20 cellular contexts compared by ENCODE assay signal in genomic region chr15:90735929-90736328, GRCh38.
"Had no signal": no experiment of that assay in that cellular context is flagged by ENCODE, and none has a peak within 500 bp of the region (broad histone marks: within the 10 kb centered on the region; RNA-seq: fewer than 3 reads in every experiment).

No MANE protein-coding gene starts in this region.

- H2AFZ ChIP-seq: parathyroid adenoma had no signal

- H3K27me3 ChIP-seq: foreskin keratinocyte, left lung, neutrophil, tibial artery, uterus had no signal

- DNase-seq: activated CD4-positive, alpha-beta memory T cell treated with anti-CD3 and anti-CD28 coated beads for 36 hours; activated effector memory CD4-positive, alpha-beta T cell treated with Interleukin-2 at 50 U/mL for 16 hours; activated naive CD4-positive, alpha-beta T cell treated with anti-CD3 and anti-CD28 coated beads, Interleukin-2, amount 10 ng/mL, durations not matched to agents 7 days and 5 days; activated naive CD8-positive, alpha-beta T cell treated with anti-CD3 and anti-CD28 coated beads, Interleukin-2, amount 50 U/mL, for 24 hours; activated T-cell treated with anti-CD3 and anti-CD28 coated beads, Interleukin-2, amount 50 U/mL, for 48 hours; cerebellar nuclear complex; foreskin keratinocyte; left lung; right cardiac atrium; stimulated activated CD4-positive, alpha-beta T cell treated with anti-CD3 and anti-CD28 coated beads, Interleukin-12 subunit alpha, Interleukin-12 subunit beta, amount 100 ng/mL, for 4 hours; stimulated activated CD4-positive, alpha-beta T cell treated with anti-CD3 and anti-CD28 coated beads, Interleukin-4, amount 100 ng/mL, for 4 hours; substantia nigra; T-cell; T-helper 9 cell; tibial artery; uterus had no signal

- H3K9ac ChIP-seq: parathyroid adenoma had no signal

- ATAC-seq: activated naive CD8-positive, alpha-beta T cell treated with anti-CD3 and anti-CD28 coated beads, Interleukin-2, amount 50 U/mL, for 24 hours; foreskin keratinocyte; left lung; right cardiac atrium; T-cell had no signal

- H3K79me2 ChIP-seq: parathyroid adenoma had no signal

- FAIRE-seq: endometrium had no signal

- H3K36me3 ChIP-seq: left lung, neutrophil, tibial artery, uterus had no signal

- H3K27ac ChIP-seq: foreskin keratinocyte, left lung, neutrophil, parathyroid adenoma, tibial artery, uterus had no signal

- H3K4me3 ChIP-seq: left lung, lung, tibial artery, uterus had no signal

- H3K4me1 ChIP-seq: foreskin keratinocyte, parathyroid adenoma, tibial artery, uterus had no signal

- H3K9me3 ChIP-seq: left lung, neutrophil, tibial artery, uterus had no signal
